Comparison of ENCODE assay signal across 12 cellular contexts in genomic region chr3:23920151-23920655, GRCh38. TPM values are rescaled to one million over a fixed set of nuclear protein-coding genes. Genes with fewer than 3 reads are reported as not detected.
DNase-seq lines count a peak whose midpoint lies in the region; ATAC-seq, FAIRE-seq and TF ChIP-seq lines count a peak whose summit lies in the region.
"Had no signal": no experiment of that assay in that cellular context is flagged by ENCODE, and none has a peak within 500 bp of the region (broad histone marks: within the 10 kb centered on the region; RNA-seq: fewer than 3 reads in every experiment).

No MANE protein-coding gene starts in this region.

- TF ChIP-seq POLR2A in transverse colon (IDR thresholded peaks at IDR 0.05), result no peak

- peaks cover 41% of the 10 kb centered on the region for H3K36me3 Mint-ChIP-seq in activated T-cell treated with anti-CD3 and anti-CD28 coated beads, Interleukin-2, amount 50 U/mL, for 4 hours (ENCODE audit: insufficient read depth)
- H3K36me3 Mint-ChIP-seq in endodermal cell (ENCODE audit: low read depth), result peaks cover 39% of the 10 kb centered on the region

- in situ Hi-C loops in transverse colon (cut with MboI; ENCODE audit: low pct_ligation_motif_present in 1 of 4, low pct_unique_long_range_greater_than_20kb in 1 of 4, low sequenced_read_pairs in 3 of 4), result no loop called here

- H3K9ac ChIP-seq in SK-N-MC (ENCODE audit: insufficient read length) (no peak overlapping the region), endodermal cell (ENCODE audit: extremely low read depth, low read length, poor library complexity, severe bottlenecking) (peak overlapping the region; percentile 16), skeletal muscle satellite cell (ENCODE audit: low read depth, low read length) (no peak overlapping the region)

- H3K9me3 Mint-ChIP-seq in activated T-cell treated with anti-CD3 and anti-CD28 coated beads, Interleukin-2, amount 50 U/mL, for 4 hours, result no peaks in the 10 kb centered on the region
- H3K9me3 Mint-ChIP-seq in endodermal cell, result no peaks in the 10 kb centered on the region

- H3K4me1 Mint-ChIP-seq in activated T-cell treated with anti-CD3 and anti-CD28 coated beads, Interleukin-2, amount 50 U/mL, for 4 hours (ENCODE audit: low read depth), result peaks cover 39% of the 10 kb centered on the region
- H3K4me1 Mint-ChIP-seq in endodermal cell, result peaks cover 22% of the 10 kb centered on the region

- H3K4me3 ChIP-seq in SK-N-MC, result no peak overlapping the region; the same call in 1 of the 2 replicates
- H3K4me3 ChIP-seq in endodermal cell (ENCODE audit: low read length), result peak overlapping the region; percentile 68
- H3K4me3 ChIP-seq in skeletal muscle satellite cell (ENCODE audit: low read length), result no peak overlapping the region
- no peak overlapping the region for H3K4me3 ChIP-seq in transverse colon
- H3K4me3 ChIP-seq: SJSA1 had no signal

- H3K9me3 ChIP-seq in SK-N-MC (ENCODE audit: low read depth, low read length) (no peaks in the 10 kb centered on the region), endodermal cell (ENCODE audit: control insufficient read depth, low read length) (no peaks in the 10 kb centered on the region), skeletal muscle satellite cell (replicated peaks; ENCODE audit: low read length) (no peaks in the 10 kb centered on the region), transverse colon (no peaks in the 10 kb centered on the region)
- H3K9me3 ChIP-seq: neutrophil, SJSA1 had no signal

- H3K27me3 Mint-ChIP-seq in activated T-cell treated with anti-CD3 and anti-CD28 coated beads, Interleukin-2, amount 50 U/mL, for 4 hours (ENCODE audit: low read depth), result peaks cover 3% of the 10 kb centered on the region
- H3K27me3 Mint-ChIP-seq in endodermal cell (ENCODE audit: insufficient read depth), result peaks cover 2% of the 10 kb centered on the region

- 93 to 100% methylated on average over 5 of the region's 5 CpGs for WGBS in endodermal cell (ENCODE audit: insufficient coverage in 1 of 2, insufficient read length in 1 of 2), 2 experiments
- WGBS in transverse colon (ENCODE audit: low coverage in 1 of 2), 2 donors, result 50 to 81% methylated on average over 1 to 5 of the region's 5 CpGs

- FAIRE-seq in urothelium cell line (lab: Jason Lieb, UNC), result no peak

- DNase-seq in activated T-cell treated with anti-CD3 and anti-CD28 coated beads, Interleukin-2, amount 50 U/mL, for 4 hours, result no peak
- DNase-seq in activated T-cell treated with anti-CD3 and anti-CD28 coated beads, Interleukin-2, amount 50 U/mL, for 1 hour, result no peak
- DNase-seq in SK-N-MC (ENCODE audit: low read depth, low spot score), result no peak
- DNase-seq in endodermal cell, result no peak
- no peak for DNase-seq in transverse colon
- no peak for DNase-seq in urothelium cell line (ENCODE audit: low spot score)
- no peak for DNase-seq in HuH-7.5 (ENCODE audit: low spot score)
- DNase-seq: GOT3, KG1 had no signal

- H3K36me3 ChIP-seq in SK-N-MC (ENCODE audit: insufficient read depth, low read length) (peaks cover 27% of the 10 kb centered on the region), endodermal cell (ENCODE audit: control insufficient read depth, insufficient read depth, low read length) (peaks cover 32% of the 10 kb centered on the region), skeletal muscle satellite cell (ENCODE audit: insufficient read depth, low read length) (peaks cover 40% of the 10 kb centered on the region), transverse colon (peaks cover 0 to 15% (median 0%) of the 10 kb centered on the region in 4 donors)

- H3K27me3 ChIP-seq in endodermal cell (ENCODE audit: control insufficient read depth, insufficient read depth, low read length, poor library complexity, severe bottlenecking), result no peaks in the 10 kb centered on the region
- H3K27me3 ChIP-seq in skeletal muscle satellite cell (ENCODE audit: control insufficient read depth, insufficient read depth, low read length), result no peaks in the 10 kb centered on the region
- no peaks in the 10 kb centered on the region for H3K27me3 ChIP-seq in transverse colon
- H3K27me3 ChIP-seq: neutrophil, SJSA1 had no signal

- H3K4me2 ChIP-seq in skeletal muscle satellite cell (ENCODE audit: low read length), result peak overlapping the region; percentile 32

- no peak for TF ChIP-seq CTCF in endodermal cell (conservative IDR thresholded peaks at IDR 0.05)
- TF ChIP-seq CTCF in transverse colon (IDR thresholded peaks at IDR 0.05), result no peak

- no peak for TF ChIP-seq EP300 in transverse colon (IDR thresholded peaks at IDR 0.05; ENCODE audit: low read depth)

- peak overlapping the region; percentile 100 for H3K4me3 Mint-ChIP-seq in activated T-cell treated with anti-CD3 and anti-CD28 coated beads, Interleukin-2, amount 50 U/mL, for 4 hours
- peak overlapping the region; percentile 100 for H3K4me3 Mint-ChIP-seq in endodermal cell

- intact Hi-C loops in transverse colon (cut with DNase I; ENCODE audit: low total_unique reads), result no loop called here

- no peak for ATAC-seq in activated T-cell treated with anti-CD3 and anti-CD28 coated beads, Interleukin-2, amount 50 U/mL, for 4 hours

- no peak overlapping the region for H3K27ac Mint-ChIP-seq in endodermal cell

- H3K4me1 ChIP-seq in endodermal cell (ENCODE audit: control insufficient read depth, insufficient read depth, low read length) (no peaks in the 10 kb centered on the region), skeletal muscle satellite cell (ENCODE audit: control insufficient read depth, insufficient read depth, low read length) (peaks cover 26% of the 10 kb centered on the region), transverse colon (peaks cover 12 to 41% (median 25%) of the 10 kb centered on the region in 4 donors)

- peak overlapping the region; percentile 50; the same call in 1 of the 2 replicates for H3K27ac ChIP-seq in SK-N-MC
- no peak overlapping the region for H3K27ac ChIP-seq in endodermal cell (ENCODE audit: low read depth, low read length)
- no peak overlapping the region for H3K27ac ChIP-seq in transverse colon
- H3K27ac ChIP-seq: neutrophil, SJSA1 had no signal

RNA-seq across cellular contexts. Expression of gene RPL15, which starts 3.3 kb away (rescaled TPM):
- total RNA-seq in activated T-cell treated with anti-CD3 and anti-CD28 coated beads, Interleukin-2, amount 50 U/mL, for 4 hours, result 1,000 to 10,000 TPM; 2,279 to 2,502 (median 2,371) TPM
- total RNA-seq in endodermal cell (1,000 to 10,000 TPM; 2,011 to 2,129 TPM), transverse colon (1,000 to 10,000 TPM in 2 of 4 donors, 100 to 1,000 TPM in 2; 443 to 1,500 (median 1,074) TPM)
- 3,347 TPM for polyA plus RNA-seq in endodermal cell (2013, experiment 1 of 2)
- 3,114 TPM for polyA plus RNA-seq in endodermal cell (2013, experiment 2 of 2)
- total RNA-seq in skeletal muscle satellite cell (2012; rRNA removed), result 1,807 and 2,764 TPM in 2 replicates

RNA-seq across cellular contexts. Expression of gene NKIRAS1, which starts 3.4 kb away (rescaled TPM):
- 1 to 10 TPM; 5.5 to 7.4 (median 5.7) TPM for total RNA-seq in activated T-cell treated with anti-CD3 and anti-CD28 coated beads, Interleukin-2, amount 50 U/mL, for 4 hours
- total RNA-seq in endodermal cell (1 to 10 TPM; 6.3 to 6.9 TPM), transverse colon (10 to 100 TPM in 2 of 4 donors, 1 to 10 TPM in 2; 3.2 to 13.8 (median 8.9) TPM)
- polyA plus RNA-seq in endodermal cell (2013, experiment 1 of 2), result 11.6 TPM
- 9.2 TPM for polyA plus RNA-seq in endodermal cell (2013, experiment 2 of 2)
- total RNA-seq in skeletal muscle satellite cell (2012; rRNA removed), result 7.6 and 12.7 TPM in 2 replicates

RNA-seq across cellular contexts. Expression of gene NR1D2, which starts 24.9 kb away (rescaled TPM):
- 1 to 10 TPM; 5.4 to 6.5 (median 6.0) TPM for total RNA-seq in activated T-cell treated with anti-CD3 and anti-CD28 coated beads, Interleukin-2, amount 50 U/mL, for 4 hours
- total RNA-seq in endodermal cell, result 10 to 100 TPM; 22.7 to 30.5 TPM
- polyA plus RNA-seq in endodermal cell (2013, experiment 1 of 2), result 20.6 TPM
- polyA plus RNA-seq in endodermal cell (2013, experiment 2 of 2), result 21.0 TPM
- 7.9 and 15.0 TPM in 2 replicates for total RNA-seq in skeletal muscle satellite cell (2012; rRNA removed)
- total RNA-seq in transverse colon, result 10 to 100 TPM; 21.9 to 34.8 (median 26.9) TPM
